In the genomic region with DNA sequence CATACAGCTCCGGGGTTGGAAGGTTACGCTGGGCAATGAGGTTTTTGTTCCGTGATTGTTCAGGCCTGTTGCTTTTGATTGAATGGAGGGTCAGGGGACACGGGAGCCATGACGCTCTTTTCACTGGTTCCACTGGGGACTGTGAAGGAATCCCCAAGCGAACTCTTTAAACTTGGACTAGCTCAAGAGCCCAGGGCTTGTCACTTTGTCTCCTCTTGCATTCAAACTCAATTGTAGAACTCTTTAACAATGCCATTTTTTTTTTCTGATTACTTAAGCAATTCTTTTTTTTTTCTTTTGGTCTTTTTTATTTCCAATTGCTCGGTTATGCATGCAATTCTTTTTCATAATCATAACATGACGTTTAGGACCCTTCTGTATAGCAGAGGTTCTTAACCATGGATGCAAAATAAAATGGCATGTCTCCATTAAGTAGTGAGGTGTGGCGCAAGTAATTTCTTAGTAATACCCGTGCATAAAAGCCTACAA, we compare ENCODE assay signal across 8 cellular contexts. TPM values are rescaled to one million over a fixed set of nuclear protein-coding genes. Genes with fewer than 3 reads are reported as not detected.
DNase-seq lines count a peak whose midpoint lies in the region; ATAC-seq and TF ChIP-seq lines count a peak whose summit lies in the region.

No MANE protein-coding gene starts in this region.

- peak overlapping the region; percentile 91 for H3K4me3 Mint-ChIP-seq in activated CD4-positive, alpha-beta T cell treated with anti-CD3 and anti-CD28 coated beads, Interleukin-2, amount 10 ng/mL, durations not matched to agents 24 days and 14 days
- H3K4me3 Mint-ChIP-seq in activated CD8-positive, alpha-beta T cell treated with anti-CD3 and anti-CD28 coated beads for 36 hours = peak overlapping the region; percentile 81

- H3K27me3 Mint-ChIP-seq in activated CD4-positive, alpha-beta T cell treated with anti-CD3 and anti-CD28 coated beads, Interleukin-2, amount 10 ng/mL, durations not matched to agents 24 days and 14 days = peaks cover 9% of the 10 kb centered on the region
- H3K27me3 Mint-ChIP-seq in activated CD8-positive, alpha-beta T cell treated with anti-CD3 and anti-CD28 coated beads for 36 hours = peaks cover 15% of the 10 kb centered on the region

- H3K27ac Mint-ChIP-seq in activated CD4-positive, alpha-beta T cell treated with anti-CD3 and anti-CD28 coated beads, Interleukin-2, amount 10 ng/mL, durations not matched to agents 24 days and 14 days = peak overlapping the region; percentile 94
- H3K27ac Mint-ChIP-seq in activated CD8-positive, alpha-beta T cell treated with anti-CD3 and anti-CD28 coated beads for 36 hours = peak overlapping the region; percentile 68

- H3K4me3 ChIP-seq in iPS-18c (ENCODE audit: insufficient read depth, low read depth, low read length) (peak overlapping the region; percentile 63), suprapubic skin (peak overlapping the region; percentile 66)

- no peaks in the 10 kb centered on the region for H3K9me3 Mint-ChIP-seq in activated CD4-positive, alpha-beta T cell treated with anti-CD3 and anti-CD28 coated beads, Interleukin-2, amount 10 ng/mL, durations not matched to agents 24 days and 14 days
- no peaks in the 10 kb centered on the region for H3K9me3 Mint-ChIP-seq in activated CD8-positive, alpha-beta T cell treated with anti-CD3 and anti-CD28 coated beads for 36 hours

- no peak for TF ChIP-seq POLR2A in suprapubic skin (IDR thresholded peaks at IDR 0.05)
- TF ChIP-seq POLR2A in GM18505 (IDR thresholded peaks at IDR 0.05; ENCODE audit: borderline replicate concordance, extremely low read depth, insufficient read depth, insufficient read length) = no peak

- H3K9me3 ChIP-seq in iPS-18c (ENCODE audit: control insufficient read depth, insufficient read depth, low read length) (no peaks in the 10 kb centered on the region), suprapubic skin (no peaks in the 10 kb centered on the region)

- H3K36me3 ChIP-seq in suprapubic skin = no peaks in the 10 kb centered on the region

- H3K27me3 ChIP-seq in suprapubic skin = no peaks in the 10 kb centered on the region

- TF ChIP-seq CTCF in activated CD8-positive, alpha-beta T cell treated with anti-CD3 and anti-CD28 coated beads for 36 hours (IDR thresholded peaks at IDR 0.05) = no peak
- no peak for TF ChIP-seq CTCF in suprapubic skin (IDR thresholded peaks at IDR 0.05)

- WGBS in suprapubic skin = 34% methylated on average over 10 of the region's 10 CpGs

- no peak for ATAC-seq in activated CD8-positive, alpha-beta T cell treated with anti-CD3 and anti-CD28 coated beads for 36 hours
- ATAC-seq in HG03175 (IDR thresholded peaks at IDR 0.05; ENCODE audit: unreplicated experiment) = no peak
- no peak for ATAC-seq in GM18505 (IDR thresholded peaks at IDR 0.05; ENCODE audit: unreplicated experiment)

- DNase-seq in activated CD4-positive, alpha-beta T cell treated with anti-CD3 and anti-CD28 coated beads, Interleukin-2, amount 10 ng/mL, durations not matched to agents 24 days and 14 days = no peak
- no peak for DNase-seq in activated CD4-positive, alpha-beta T cell treated with anti-CD3 and anti-CD28 coated beads for 48 hours
- no peak for DNase-seq in activated CD8-positive, alpha-beta T cell treated with anti-CD3 and anti-CD28 coated beads for 36 hours
- DNase-seq in suprapubic skin (ENCODE audit: low spot score in 2 of 2) (no peak), germinal center (ENCODE audit: low spot score) (no peak)

- H3K4me1 ChIP-seq in suprapubic skin = peaks cover 19% of the 10 kb centered on the region

- CTCF ChIA-PET in activated CD8-positive, alpha-beta T cell treated with anti-CD3 and anti-CD28 coated beads for 36 hours (lab: Charles Lee) = interaction anchor here (0.6 to 2.6 kb wide), 7 partner anchors 9 to 367 kb away, joined by 3 to 16 read pairs (median 4); a partner anchor contains a TSS

- intact Hi-C loops in activated CD4-positive, alpha-beta T cell treated with anti-CD3 and anti-CD28 coated beads, Interleukin-2, amount 10 ng/mL, durations not matched to agents 24 days and 14 days (cut with micrococcal nuclease) = loop anchor here (1.0 to 10.0 kb wide), 3 partner anchors 26 to 463 kb away; a partner anchor contains a TSS
- intact Hi-C loops in activated CD8-positive, alpha-beta T cell treated with anti-CD3 and anti-CD28 coated beads for 36 hours (cut with micrococcal nuclease) = loop anchor here (10.0 kb wide), 1 partner anchor 363 kb away; no protein-coding TSS in a partner anchor

- no peak for TF ChIP-seq EP300 in suprapubic skin (IDR thresholded peaks at IDR 0.05)

- H3K4me1 Mint-ChIP-seq in activated CD4-positive, alpha-beta T cell treated with anti-CD3 and anti-CD28 coated beads, Interleukin-2, amount 10 ng/mL, durations not matched to agents 24 days and 14 days = peaks cover 19% of the 10 kb centered on the region
- peaks cover 17% of the 10 kb centered on the region for H3K4me1 Mint-ChIP-seq in activated CD8-positive, alpha-beta T cell treated with anti-CD3 and anti-CD28 coated beads for 36 hours (ENCODE audit: low read depth)

- POLR2A ChIA-PET in activated CD8-positive, alpha-beta T cell treated with anti-CD3 and anti-CD28 coated beads for 36 hours (lab: Charles Lee) = interaction anchor here (0.6 to 1.8 kb wide), 5 partner anchors 9 to 941 kb away, joined by 3 to 7 read pairs (median 3); a partner anchor contains a TSS

- peaks cover 3% of the 10 kb centered on the region for H3K36me3 Mint-ChIP-seq in activated CD4-positive, alpha-beta T cell treated with anti-CD3 and anti-CD28 coated beads, Interleukin-2, amount 10 ng/mL, durations not matched to agents 24 days and 14 days (ENCODE audit: low read depth)
- H3K36me3 Mint-ChIP-seq in activated CD8-positive, alpha-beta T cell treated with anti-CD3 and anti-CD28 coated beads for 36 hours (ENCODE audit: low read depth) = no peaks in the 10 kb centered on the region

- H3K27ac ChIP-seq in suprapubic skin = peak overlapping the region; percentile 45

RNA-seq across cellular contexts. Expression of a gene that starts 0.4 kb away (rescaled TPM):
- total RNA-seq in activated CD4-positive, alpha-beta T cell treated with anti-CD3 and anti-CD28 coated beads, Interleukin-2, amount 10 ng/mL, durations not matched to agents 24 days and 14 days = 0.33 and 0.43 TPM in 2 replicates
- under 1 TPM; 0.18 TPM for total RNA-seq in activated CD8-positive, alpha-beta T cell treated with anti-CD3 and anti-CD28 coated beads for 36 hours
- total RNA-seq in suprapubic skin = 1 to 10 TPM in 3 of 4 donors, under 1 TPM in 1; 0.85 to 1.7 (median 1.4) TPM

RNA-seq across cellular contexts. Expression of a gene that starts 38.3 kb away (rescaled TPM):
- total RNA-seq in activated CD4-positive, alpha-beta T cell treated with anti-CD3 and anti-CD28 coated beads, Interleukin-2, amount 10 ng/mL, durations not matched to agents 24 days and 14 days = 58.6 and 65.6 TPM in 2 replicates
- 10 to 100 TPM; 55.5 to 56.4 TPM for total RNA-seq in activated CD8-positive, alpha-beta T cell treated with anti-CD3 and anti-CD28 coated beads for 36 hours
- 100 to 1,000 TPM; 186 to 301 (median 258) TPM for total RNA-seq in suprapubic skin
